20 cellular contexts compared by ENCODE assay signal in the genomic region with DNA sequence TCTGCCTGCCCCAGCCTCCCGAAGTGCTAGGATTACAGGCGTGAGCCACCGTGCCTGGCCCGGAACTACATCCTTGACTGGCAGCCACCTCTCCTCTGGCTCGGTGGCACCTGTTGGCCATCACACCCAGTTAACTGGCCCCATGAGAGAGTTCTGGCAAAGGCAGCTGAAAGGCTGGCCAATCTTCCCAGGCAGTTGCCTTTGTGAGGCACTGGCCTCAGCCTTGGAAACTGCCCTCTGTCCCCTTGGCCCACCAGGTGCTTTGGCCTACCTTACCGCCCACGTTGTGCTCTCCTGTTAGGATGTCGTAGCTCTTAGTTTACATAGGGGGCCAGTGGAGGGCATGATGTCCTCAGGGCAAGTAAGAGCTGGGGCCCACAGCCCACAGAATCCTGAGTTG. TPM values are rescaled to one million over a fixed set of nuclear protein-coding genes. Genes with fewer than 3 reads are reported as not detected.
A peak's percentile ranks its signal among the peaks of the same experiment; 100 is the strongest.
DNase-seq lines count a peak whose midpoint lies in the region; ATAC-seq, FAIRE-seq and TF ChIP-seq lines count a peak whose summit lies in the region.
"Had no signal": no experiment of that assay in that cellular context is flagged by ENCODE, and none has a peak within 500 bp of the region (broad histone marks: within the 10 kb centered on the region; RNA-seq: fewer than 3 reads in every experiment).

No MANE protein-coding gene starts in this region.

- H2BK120ac ChIP-seq in H1 (replicated peaks; ENCODE audit: low read depth, low read length) = no peak overlapping the region

- H3K23ac ChIP-seq in H1 (ENCODE audit: insufficient read length) = no peak overlapping the region

- no peak for TF ChIP-seq POLR2A in H1 (IDR thresholded peaks at IDR 0.05; ENCODE audit: control extremely low read depth in 1 of 2, low read depth in 2 of 2, low read length in 2 of 2)

- no peak for FAIRE-seq in H1 (lab: Jason Lieb, UNC)

- H3K27ac Mint-ChIP-seq in activated T-helper 2 cell treated with anti-CD3 and anti-CD28 coated beads, Interferon-gamma antibody, Interleukin-2, Interleukin-4, amounts not matched to agents 10 μg/mL and 5 μg/mL and 100 μg/mL, durations not matched to agents 14 hours and 24 hours and 36 hours = no peak overlapping the region
- H3K27ac Mint-ChIP-seq in activated naive CD4-positive, alpha-beta T cell treated with anti-CD3 and anti-CD28 coated beads for 36 hours = no peak overlapping the region
- H3K27ac Mint-ChIP-seq: CD14-positive monocyte had no signal

- no peaks in the 10 kb centered on the region for H3K79me1 ChIP-seq in H1 (ENCODE audit: low read depth, low read length)

- no peak for ATAC-seq in GM18858 (IDR thresholded peaks at IDR 0.05; ENCODE audit: unreplicated experiment)

- H3K18ac ChIP-seq in H1 (ENCODE audit: extremely low read depth, low read length) = 0 out of 2 replicates have a peak overlapping the region, but pooled peaks have one; percentile 42

- no peaks in the 10 kb centered on the region for H3K79me2 ChIP-seq in H1 (ENCODE audit: control insufficient read depth in 1 of 2, insufficient read depth in 2 of 2, low read length in 2 of 2)
- no peaks in the 10 kb centered on the region for H3K79me2 ChIP-seq in osteoblast (ENCODE audit: insufficient read depth, low read length)

- H3K27me3 ChIP-seq in H1 (replicated peaks in 1 of 4; ENCODE audit: control insufficient read depth in 3 of 4, extremely low read depth in 1 of 4, insufficient read depth in 3 of 4, low read length in 3 of 4) (no peaks in the 10 kb centered on the region), osteoblast (ENCODE audit: insufficient read depth, low read length) (peaks cover 6% of the 10 kb centered on the region)

- H3K56ac ChIP-seq in H1 (replicated peaks; ENCODE audit: insufficient read length, low read depth, low read length) = no peak overlapping the region

- H3K4me3 Mint-ChIP-seq in activated T-helper 2 cell treated with anti-CD3 and anti-CD28 coated beads, Interferon-gamma antibody, Interleukin-2, Interleukin-4, amounts not matched to agents 10 μg/mL and 5 μg/mL and 100 μg/mL, durations not matched to agents 14 hours and 24 hours and 36 hours (ENCODE audit: low read depth) = no peak overlapping the region
- H3K4me3 Mint-ChIP-seq in activated naive CD4-positive, alpha-beta T cell treated with anti-CD3 and anti-CD28 coated beads for 36 hours = no peak overlapping the region
- H3K4me3 Mint-ChIP-seq: CD14-positive monocyte had no signal

- H3K23me2 ChIP-seq in H1 (ENCODE audit: low read depth, low read length) = no peaks in the 10 kb centered on the region

- H2AFZ ChIP-seq in H1 (ENCODE audit: low read length) (peak overlapping the region; percentile 57; the same call in 1 of the 2 replicates), osteoblast (ENCODE audit: low read length) (no peak overlapping the region)

- H2AK5ac ChIP-seq in H1 (ENCODE audit: low read depth, low read length) = no peak overlapping the region

- H3K4me1 ChIP-seq in H1 (replicated peaks in 1 of 4; ENCODE audit: control insufficient read depth in 3 of 4, insufficient read depth in 4 of 4, low read length in 3 of 4) (peaks cover 0 to 16% (median 0%) of the 10 kb centered on the region in 4 experiments; a peak in 2 of 7 replicates), osteoblast (ENCODE audit: insufficient read depth, low read length) (peaks cover 10% of the 10 kb centered on the region)

- TF ChIP-seq CTCF in H1 (IDR thresholded peaks at IDR 0.05; ENCODE audit: control extremely low read depth in 1 of 3, insufficient read depth in 1 of 3, low read depth in 1 of 3, low read length in 3 of 3) (no peak), osteoblast (IDR thresholded peaks at IDR 0.05; ENCODE audit: extremely low read depth, low read depth, low read length) (no peak)

- H3K36me3 ChIP-seq in H1 (ENCODE audit: control insufficient read depth in 2 of 4, insufficient read depth in 4 of 4, low read length in 3 of 4) (no peaks in the 10 kb centered on the region), osteoblast (ENCODE audit: insufficient read depth, low read length) (no peaks in the 10 kb centered on the region)

- H4K20me1 ChIP-seq in H1 (replicated peaks in 1 of 2; ENCODE audit: control insufficient read depth in 1 of 2, insufficient read depth in 2 of 2, low read length in 2 of 2) (no peaks in the 10 kb centered on the region), osteoblast (ENCODE audit: insufficient read depth, low read length) (no peaks in the 10 kb centered on the region)

- no peak overlapping the region for H3K4ac ChIP-seq in H1 (replicated peaks; ENCODE audit: insufficient read length, low read depth, low read length)

- no peak for TF ChIP-seq EP300 in H1 (IDR thresholded peaks at IDR 0.05; ENCODE audit: borderline replicate concordance in 1 of 2, low read depth in 2 of 2, low read length in 2 of 2)

- H3K9ac ChIP-seq in H1 (replicated peaks in 1 of 4; ENCODE audit: extremely low read depth in 1 of 4, low read depth in 3 of 4, low read length in 3 of 4) = no peak overlapping the region
- H3K9ac ChIP-seq: SK-N-SH had no signal

- WGBS in H1 (ENCODE audit: extremely low coverage in 1 of 2, insufficient coverage in 1 of 2, insufficient read length in 1 of 2, insufficient replicate concordance in 2 of 2, low coverage in 1 of 2, low lambda C conversion rate in 2 of 2, missing lambda C conversion rate in 1 of 2), 2 experiments = 81% methylated on average over 8 of the region's 8 CpGs; no CpG with 5 or more reads in 1 of the 2 experiments

- no peaks in the 10 kb centered on the region for H3K36me3 Mint-ChIP-seq in activated T-helper 2 cell treated with anti-CD3 and anti-CD28 coated beads, Interferon-gamma antibody, Interleukin-2, Interleukin-4, amounts not matched to agents 10 μg/mL and 5 μg/mL and 100 μg/mL, durations not matched to agents 14 hours and 24 hours and 36 hours (ENCODE audit: low read depth)
- H3K36me3 Mint-ChIP-seq in activated naive CD4-positive, alpha-beta T cell treated with anti-CD3 and anti-CD28 coated beads for 36 hours (ENCODE audit: low read depth) = no peaks in the 10 kb centered on the region
- H3K36me3 Mint-ChIP-seq: CD14-positive monocyte had no signal

- H3K4me3 ChIP-seq in H1 (ENCODE audit: extremely low read depth in 1 of 4, insufficient read depth in 2 of 4, low read depth in 3 of 4, low read length in 4 of 4) (no peak overlapping the region), osteoblast (ENCODE audit: insufficient read depth, low read length) (no peak overlapping the region)

- H4K5ac ChIP-seq in H1 (ENCODE audit: insufficient read length, low read depth, low read length) = no peak overlapping the region

- 0 out of 2 replicates have a peak overlapping the region, but pooled peaks have one; percentile 25 for H2BK20ac ChIP-seq in H1 (ENCODE audit: low read length)

- H3K9me3 ChIP-seq in H1 (ENCODE audit: insufficient read depth in 2 of 2, low read depth in 1 of 2, low read length in 1 of 2) (no peaks in the 10 kb centered on the region), osteoblast (ENCODE audit: low read depth, low read length) (no peaks in the 10 kb centered on the region)
- H3K9me3 ChIP-seq: SK-N-SH had no signal

- no peak overlapping the region for H4K8ac ChIP-seq in H1 (ENCODE audit: extremely low read depth, insufficient read depth, low read length)

- H3K27ac ChIP-seq in H1 (ENCODE audit: low read depth, low read length) (no peak overlapping the region), osteoblast (ENCODE audit: low read depth, low read length) (no peak overlapping the region)
- H3K27ac ChIP-seq: 22Rv1 had no signal

- 0 out of 2 replicates have a peak overlapping the region, but pooled peaks have one; percentile 40 for H2BK12ac ChIP-seq in H1 (ENCODE audit: low read depth, low read length)

- POLR2A ChIA-PET in H1 (lab: Charles Lee; ENCODE audit: partially characterized antibody) = interaction anchor here (0.9 to 2.0 kb wide), 5 partner anchors 9 to 117 kb away, joined by 3 to 11 read pairs (median 3); a partner anchor contains a TSS

- H3K27me3 Mint-ChIP-seq in activated T-helper 2 cell treated with anti-CD3 and anti-CD28 coated beads, Interferon-gamma antibody, Interleukin-2, Interleukin-4, amounts not matched to agents 10 μg/mL and 5 μg/mL and 100 μg/mL, durations not matched to agents 14 hours and 24 hours and 36 hours (ENCODE audit: low read depth) = peaks cover 12% of the 10 kb centered on the region
- no peaks in the 10 kb centered on the region for H3K27me3 Mint-ChIP-seq in activated naive CD4-positive, alpha-beta T cell treated with anti-CD3 and anti-CD28 coated beads for 36 hours (ENCODE audit: low read depth)

- peak; percentile 42 for DNase-seq in NCI-H1092 treated with DMSO at 0.1 percent for 48 hours (lab: John Stamatoyannopoulos, UW)
- no peak for DNase-seq in NCI-H1092 (lab: John Stamatoyannopoulos, UW)
- DNase-seq in H1 (ENCODE audit: low read depth in 1 of 2, low spot score in 2 of 2) = no peak
- DNase-seq in osteoblast (ENCODE audit: insufficient read length, low spot score, missing footprints) = peak; percentile 54
- DNase-seq in activated T-helper 2 cell treated with anti-CD3 and anti-CD28 coated beads, Interferon-gamma antibody, Interleukin-2, Interleukin-4, amounts not matched to agents 10 μg/mL and 5 μg/mL and 100 μg/mL, durations not matched to agents 14 hours and 24 hours and 36 hours (ENCODE audit: low spot score) = no peak
- no peak for DNase-seq in foreskin melanocyte
- DNase-seq in activated naive CD4-positive, alpha-beta T cell treated with anti-CD3 and anti-CD28 coated beads for 36 hours = no peak
- DNase-seq: DMS79 treated with DMSO at 0.1 percent for 48 hours, HCEC 1CT, NCI-H1105 treated with DMSO at 0.1 percent for 48 hours, NCI-H1694 treated with DMSO at 0.1 percent for 48 hours, NCI-H774, SHP77, SK-N-SH had no signal

- no peaks in the 10 kb centered on the region for H3K4me1 Mint-ChIP-seq in activated T-helper 2 cell treated with anti-CD3 and anti-CD28 coated beads, Interferon-gamma antibody, Interleukin-2, Interleukin-4, amounts not matched to agents 10 μg/mL and 5 μg/mL and 100 μg/mL, durations not matched to agents 14 hours and 24 hours and 36 hours (ENCODE audit: low read depth)
- peaks cover 7% of the 10 kb centered on the region for H3K4me1 Mint-ChIP-seq in activated naive CD4-positive, alpha-beta T cell treated with anti-CD3 and anti-CD28 coated beads for 36 hours (ENCODE audit: low read depth)

- H3K9me3 Mint-ChIP-seq in activated T-helper 2 cell treated with anti-CD3 and anti-CD28 coated beads, Interferon-gamma antibody, Interleukin-2, Interleukin-4, amounts not matched to agents 10 μg/mL and 5 μg/mL and 100 μg/mL, durations not matched to agents 14 hours and 24 hours and 36 hours = no peaks in the 10 kb centered on the region
- H3K9me3 Mint-ChIP-seq in activated naive CD4-positive, alpha-beta T cell treated with anti-CD3 and anti-CD28 coated beads for 36 hours = no peaks in the 10 kb centered on the region
- H3K9me3 Mint-ChIP-seq: CD14-positive monocyte had no signal

- H2BK15ac ChIP-seq in H1 (ENCODE audit: low read length) = no peak overlapping the region

- intact Hi-C loops in activated T-helper 2 cell treated with anti-CD3 and anti-CD28 coated beads, Interferon-gamma antibody, Interleukin-2, Interleukin-4, amounts not matched to agents 10 μg/mL and 5 μg/mL and 100 μg/mL, durations not matched to agents 14 hours and 24 hours and 36 hours (cut with micrococcal nuclease) = no loop called here
- intact Hi-C loops in activated naive CD4-positive, alpha-beta T cell treated with anti-CD3 and anti-CD28 coated beads for 36 hours (cut with micrococcal nuclease) = no loop called here

- TF ChIP-seq RAD21 in H1 (IDR thresholded peaks at IDR 0.05 in 1 of 2, conservative IDR thresholded peaks at IDR 0.05 in 1 of 2; ENCODE audit: low read depth in 2 of 2, low read length in 2 of 2) = no peak

- H3K14ac ChIP-seq in H1 (ENCODE audit: insufficient read length) = no peak overlapping the region

- CTCF ChIA-PET in H1 (lab: Charles Lee; ENCODE audit: partially characterized antibody) = interaction anchor here (0.5 to 8.2 kb wide), 15 partner anchors 10 to 270 kb away, joined by 3 to 91 read pairs (median 4); a partner anchor contains a TSS
- CTCF ChIA-PET in activated naive CD4-positive, alpha-beta T cell treated with anti-CD3 and anti-CD28 coated beads for 36 hours (lab: Charles Lee) = interaction anchor here (0.8 kb wide), 1 partner anchor 21 kb away, joined by 3 read pairs; no protein-coding TSS in a partner anchor

- no peak overlapping the region for H4K91ac ChIP-seq in H1 (replicated peaks; ENCODE audit: insufficient read length, low read length)

- H3K4me2 ChIP-seq in H1 (ENCODE audit: insufficient read depth in 1 of 2, low read depth in 2 of 2, low read length in 2 of 2) (no peak overlapping the region), osteoblast (ENCODE audit: insufficient read depth, low read length) (no peak overlapping the region)
- H3K4me2 ChIP-seq: SK-N-SH had no signal

- H2BK5ac ChIP-seq in H1 (ENCODE audit: low read depth, low read length) = no peak overlapping the region

RNA-seq across cellular contexts. Expression of a gene that starts 9.6 kb away (rescaled TPM):
- total RNA-seq in H1 (2021; fragmentation: NEBNext Ultra II Directional; extraction: Animal tissue kit (Norgen Biotek cat#: 25700)) = 42.8 and 44.4 TPM in 2 replicates
- polyA plus RNA-seq in H1 (2011; rRNA removed) = 120 and 140 TPM in 2 replicates
- polyA plus RNA-seq in H1 (2011; cell fraction: cytosol; rRNA removed) = 98.6 TPM
- polyA plus RNA-seq in H1 (2011; cell fraction: nucleus; rRNA removed) = 64.4 TPM
- 60.6 to 68.4 TPM (median 64.0 TPM) in 4 replicates for polyA plus RNA-seq in H1 (2012, experiment 1 of 2)
- 70.1 TPM for polyA plus RNA-seq in H1 (2012, experiment 2 of 2)
- 48.6 TPM for polyA plus RNA-seq in H1 (2013, experiment 1 of 2)
- polyA plus RNA-seq in H1 (2013, experiment 2 of 2) = 56.1 TPM
- polyA minus RNA-seq in H1 (2011; rRNA and poly(A)+ RNA removed) = 46.6 and 52.2 TPM in 2 replicates
- 22.8 TPM for polyA minus RNA-seq in H1 (2011; cell fraction: cytosol; rRNA and poly(A)+ RNA removed)
- polyA minus RNA-seq in H1 (2011; cell fraction: nucleus; rRNA and poly(A)+ RNA removed) = 16.5 TPM
- 14.1 and 17.7 TPM in 2 replicates for total RNA-seq in osteoblast
- total RNA-seq in activated T-helper 2 cell treated with anti-CD3 and anti-CD28 coated beads, Interferon-gamma antibody, Interleukin-2, Interleukin-4, amounts not matched to agents 10 μg/mL and 5 μg/mL and 100 μg/mL, durations not matched to agents 14 hours and 24 hours and 36 hours = 12.8 and 14.2 TPM in 2 replicates
- total RNA-seq in activated naive CD4-positive, alpha-beta T cell treated with anti-CD3 and anti-CD28 coated beads for 36 hours = 10 to 100 TPM in 1 of 2 experiments, 1 to 10 TPM in 1; 9.4 to 10.4 TPM

RNA-seq across cellular contexts. Expression of a gene that starts 18.2 kb away (rescaled TPM):
- not detected in 2 replicates for total RNA-seq in H1 (2021; fragmentation: NEBNext Ultra II Directional; extraction: Animal tissue kit (Norgen Biotek cat#: 25700))
- not detected in 2 replicates for polyA plus RNA-seq in H1 (2011; rRNA removed)
- not detected for polyA plus RNA-seq in H1 (2011; cell fraction: cytosol; rRNA removed)
- polyA plus RNA-seq in H1 (2011; cell fraction: nucleus; rRNA removed) = not detected
- not detected in 4 replicates for polyA plus RNA-seq in H1 (2012, experiment 1 of 2)
- not detected for polyA plus RNA-seq in H1 (2012, experiment 2 of 2)
- not detected for polyA plus RNA-seq in H1 (2013, experiment 1 of 2)
- not detected for polyA plus RNA-seq in H1 (2013, experiment 2 of 2)
- polyA minus RNA-seq in H1 (2011; rRNA and poly(A)+ RNA removed) = not detected in 2 replicates
- polyA minus RNA-seq in H1 (2011; cell fraction: cytosol; rRNA and poly(A)+ RNA removed) = not detected
- polyA minus RNA-seq in H1 (2011; cell fraction: nucleus; rRNA and poly(A)+ RNA removed) = not detected
- not detected in 2 replicates for total RNA-seq in osteoblast
- not detected in 2 replicates for total RNA-seq in activated T-helper 2 cell treated with anti-CD3 and anti-CD28 coated beads, Interferon-gamma antibody, Interleukin-2, Interleukin-4, amounts not matched to agents 10 μg/mL and 5 μg/mL and 100 μg/mL, durations not matched to agents 14 hours and 24 hours and 36 hours
- not detected for total RNA-seq in activated naive CD4-positive, alpha-beta T cell treated with anti-CD3 and anti-CD28 coated beads for 36 hours
- total RNA-seq: NCI-H460, RPMI7951 had no signal
- polyA plus RNA-seq: AG04450, CD14-positive monocyte, SK-N-SH had no signal

Comparison
In these comparisons a context has a peak if more than half of its experiments do, and no peak if none do; other contexts are left out.
1. DNase-seq: peak in NCI-H1092 treated with DMSO at 0.1 percent for 48 hours (single experiment) and osteoblast (single experiment); none in NCI-H1092 (single experiment), H1 (0 of 2), activated T-helper 2 cell treated with anti-CD3 and anti-CD28 coated beads, Interferon-gamma antibody, Interleukin-2, Interleukin-4, amounts not matched to agents 10 μg/mL and 5 μg/mL and 100 μg/mL, durations not matched to agents 14 hours and 24 hours and 36 hours (single experiment), foreskin melanocyte (single experiment) and activated naive CD4-positive, alpha-beta T cell treated with anti-CD3 and anti-CD28 coated beads for 36 hours (single experiment).